In genomic region chr15:95868450-95868849, GRCh38 we compare ENCODE assay signal across 17 cellular contexts.
"Had no signal": no experiment of that assay in that cellular context is flagged by ENCODE, and none has a peak within 500 bp of the region (broad histone marks: within the 10 kb centered on the region; RNA-seq: fewer than 3 reads in every experiment).

No MANE protein-coding gene starts in this region.

- H3K9me3 ChIP-seq: esophagus muscularis mucosa, left lung, mucosa of descending colon, right atrium auricular region, transverse colon had no signal

- H3K27me3 ChIP-seq: esophagus muscularis mucosa, left lung, right atrium auricular region, transverse colon had no signal

- H3K4me1 Mint-ChIP-seq: activated T-helper 17 cell treated with anti-CD3 and anti-CD28 coated beads, Interleukin-2, amount 50 U/mL, for 72 hours had no signal

- H3K9me3 Mint-ChIP-seq: activated naive CD4-positive, alpha-beta T cell treated with anti-CD3 and anti-CD28 coated beads, Interleukin-2, amount 50 U/mL, for 24 hours; activated T-helper 17 cell treated with anti-CD3 and anti-CD28 coated beads, Interleukin-2, amount 50 U/mL, for 72 hours had no signal

- FAIRE-seq: colon had no signal

- H3K27me3 Mint-ChIP-seq: activated naive CD4-positive, alpha-beta T cell treated with anti-CD3 and anti-CD28 coated beads, Interleukin-2, amount 50 U/mL, for 24 hours; activated T-helper 17 cell treated with anti-CD3 and anti-CD28 coated beads, Interleukin-2, amount 50 U/mL, for 72 hours had no signal

- ATAC-seq: activated T-helper 17 cell treated with anti-CD3 and anti-CD28 coated beads, Interleukin-2, amount 50 U/mL, for 72 hours; left lung; mucosa of descending colon; naive thymus-derived CD4-positive, alpha-beta T cell had no signal

- DNase-seq: activated CD4-positive, alpha-beta T cell treated with anti-CD3 and anti-CD28 coated beads for 48 hours; amniotic stem cell; islet precursor cell; mucosa of descending colon; naive thymus-derived CD4-positive, alpha-beta T cell; occipital lobe; stimulated activated CD4-positive, alpha-beta T cell treated with anti-CD3 and anti-CD28 coated beads, Interleukin-15, amount 100 ng/mL, for 24 hours; stimulated activated CD4-positive, alpha-beta T cell treated with anti-CD3 and anti-CD28 coated beads, Interleukin-4, amount 100 ng/mL, for 1 hour; stimulated activated naive CD4-positive, alpha-beta T cell; substantia nigra; transverse colon had no signal

- H3K4me1 ChIP-seq: left lung, right atrium auricular region, transverse colon had no signal

- H3K36me3 Mint-ChIP-seq: activated naive CD4-positive, alpha-beta T cell treated with anti-CD3 and anti-CD28 coated beads, Interleukin-2, amount 50 U/mL, for 24 hours had no signal

- H3K4me3 ChIP-seq: esophagus muscularis mucosa, left lung, mucosa of descending colon, right atrium auricular region, transverse colon had no signal

- H3K27ac ChIP-seq: esophagus muscularis mucosa, left lung, right atrium auricular region, transverse colon had no signal

- H3K27ac Mint-ChIP-seq: activated naive CD4-positive, alpha-beta T cell treated with anti-CD3 and anti-CD28 coated beads, Interleukin-2, amount 50 U/mL, for 24 hours; activated T-helper 17 cell treated with anti-CD3 and anti-CD28 coated beads, Interleukin-2, amount 50 U/mL, for 72 hours had no signal

- H3K4me3 Mint-ChIP-seq: activated naive CD4-positive, alpha-beta T cell treated with anti-CD3 and anti-CD28 coated beads, Interleukin-2, amount 50 U/mL, for 24 hours; activated T-helper 17 cell treated with anti-CD3 and anti-CD28 coated beads, Interleukin-2, amount 50 U/mL, for 72 hours had no signal

- H3K36me3 ChIP-seq: esophagus muscularis mucosa, left lung, right atrium auricular region, transverse colon had no signal
